Comparison of ENCODE assay signal across 8 cellular contexts in genomic region chr19:58183822-58184215, GRCh38. TPM values are rescaled to one million over a fixed set of nuclear protein-coding genes. Genes with fewer than 3 reads are reported as not detected.
A peak's percentile ranks its signal among the peaks of the same experiment; 100 is the strongest.
DNase-seq lines count a peak whose midpoint lies in the region; ATAC-seq and TF ChIP-seq lines count a peak whose summit lies in the region.

No MANE protein-coding gene starts in this region.

- H3K9me2 ChIP-seq in MM.1S (replicated peaks; ENCODE audit: insufficient read depth, low read length) = no peaks in the 10 kb centered on the region
- no peaks in the 10 kb centered on the region for H3K9me2 ChIP-seq in neural cell (ENCODE audit: insufficient read depth, low read length)

- TF ChIP-seq CTCF in MM.1S (IDR thresholded peaks at IDR 0.05; ENCODE audit: low read length) (no peak), neural cell (IDR thresholded peaks at IDR 0.05; ENCODE audit: poor library complexity, severe bottlenecking) (no peak)

- H4K20me1 ChIP-seq in MM.1S (ENCODE audit: insufficient read depth, low read length) (no peaks in the 10 kb centered on the region), neural cell (ENCODE audit: insufficient read depth) (no peaks in the 10 kb centered on the region)

- H3K36me3 ChIP-seq in CD8-positive, alpha-beta memory T cell (ENCODE audit: insufficient read depth, low read length) = peaks cover 22% of the 10 kb centered on the region
- no peaks in the 10 kb centered on the region for H3K36me3 ChIP-seq in MM.1S (replicated peaks; ENCODE audit: insufficient read depth, low read length)
- H3K36me3 ChIP-seq in neural cell (ENCODE audit: insufficient read depth, low read length) = peaks cover 28% of the 10 kb centered on the region

- H2AFZ ChIP-seq in MM.1S (ENCODE audit: low read length) (peak overlapping the region; percentile 93), neural cell (ENCODE audit: low read depth, low read length) (peak overlapping the region; percentile 99)

- H3K27ac ChIP-seq in CD8-positive, alpha-beta memory T cell (ENCODE audit: low read depth, low read length) = peak overlapping the region; percentile 98
- H3K27ac ChIP-seq in MM.1S (ENCODE audit: low read length) (no peak overlapping the region), neural cell (ENCODE audit: low read length) (peak overlapping the region; percentile 95)

- ATAC-seq in GM18520 (IDR thresholded peaks at IDR 0.05; ENCODE audit: unreplicated experiment) = no peak

- H3K4me2 ChIP-seq in MM.1S (ENCODE audit: low read depth, low read length) = peak overlapping the region; percentile 92; the same call in 1 of the 2 replicates
- H3K4me2 ChIP-seq in neural cell (ENCODE audit: low read length) = peak overlapping the region; percentile 54

- no peak for TF ChIP-seq EP300 in neural cell (conservative IDR thresholded peaks at IDR 0.05; ENCODE audit: poor library complexity, severe bottlenecking)

- H3K4me1 ChIP-seq in CD8-positive, alpha-beta memory T cell (ENCODE audit: insufficient read depth, low read length) = peaks cover 17% of the 10 kb centered on the region
- 0 out of 2 replicates have a peak, but pooled peaks cover 4% of the 10 kb centered on the region for H3K4me1 ChIP-seq in MM.1S (ENCODE audit: low read length)

- DNase-seq in CD8-positive, alpha-beta memory T cell = no peak
- DNase-seq in MM.1S (no peak), ureter (ENCODE audit: low spot score) (no peak), retina (no peak)
- no peak for DNase-seq in central memory CD4-positive, alpha-beta T cell

- H3K4me3 Mint-ChIP-seq in CD8-positive, alpha-beta memory T cell = peak overlapping the region; percentile 89 to 97 (median 91)
- peak overlapping the region; percentile 93 for H3K4me3 Mint-ChIP-seq in dendritic cell treated with granulocyte-macrophage colony-stimulating factor and Interleukin-4, amounts not matched to agents 40 ng/mL and 50 ng/mL, for 4 days

- POLR2A ChIA-PET in CD8-positive, alpha-beta memory T cell (lab: Charles Lee) = interaction anchor here (0.8 to 2.6 kb wide), 14 partner anchors 12 to 794 kb away, joined by 3 to 9 read pairs (median 6); partner anchors contain the start of genes ERVK3-1, ZBTB45, ZNF497 and ZNF544

- CTCF ChIA-PET in CD8-positive, alpha-beta memory T cell (lab: Charles Lee) = interaction anchor here (1.3 kb wide), 1 partner anchor 10 kb away, joined by 4 read pairs; no protein-coding TSS in a partner anchor

- H3K4me1 Mint-ChIP-seq in CD8-positive, alpha-beta memory T cell = peaks cover 20 to 38% (median 26%) of the 10 kb centered on the region in 3 donors
- peaks cover 22% of the 10 kb centered on the region for H3K4me1 Mint-ChIP-seq in dendritic cell treated with granulocyte-macrophage colony-stimulating factor and Interleukin-4, amounts not matched to agents 40 ng/mL and 50 ng/mL, for 4 days (ENCODE audit: low read depth)

- peak overlapping the region; percentile 100 for H3K4me3 ChIP-seq in CD8-positive, alpha-beta memory T cell (ENCODE audit: low read length)
- H3K4me3 ChIP-seq in MM.1S (ENCODE audit: low read length) (peak overlapping the region; percentile 100), neural cell (ENCODE audit: low read length) (peak overlapping the region; percentile 97)

- peaks cover 24 to 90% (median 86%) of the 10 kb centered on the region in 5 donors for H3K9me3 Mint-ChIP-seq in CD8-positive, alpha-beta memory T cell
- peaks cover 68% of the 10 kb centered on the region for H3K9me3 Mint-ChIP-seq in dendritic cell treated with granulocyte-macrophage colony-stimulating factor and Interleukin-4, amounts not matched to agents 40 ng/mL and 50 ng/mL, for 4 days

- H3K9ac ChIP-seq in MM.1S (ENCODE audit: low read length) (0 out of 2 replicates have a peak overlapping the region, but pooled peaks have one; percentile 85), neural cell (ENCODE audit: low read length) (peak overlapping the region; percentile 96)

- peaks cover 19 to 73% (median 66%) of the 10 kb centered on the region in 3 donors for H3K36me3 Mint-ChIP-seq in CD8-positive, alpha-beta memory T cell
- H3K36me3 Mint-ChIP-seq in dendritic cell treated with granulocyte-macrophage colony-stimulating factor and Interleukin-4, amounts not matched to agents 40 ng/mL and 50 ng/mL, for 4 days (ENCODE audit: low read depth) = peaks cover 95% of the 10 kb centered on the region

- H3K9me3 ChIP-seq in CD8-positive, alpha-beta memory T cell (ENCODE audit: low read length) = peaks cover 38% of the 10 kb centered on the region
- no peaks in the 10 kb centered on the region for H3K9me3 ChIP-seq in MM.1S (replicated peaks; ENCODE audit: insufficient read depth, low read length)
- peaks cover 52% of the 10 kb centered on the region for H3K9me3 ChIP-seq in neural cell (ENCODE audit: low read length)

- intact Hi-C loops in dendritic cell treated with granulocyte-macrophage colony-stimulating factor and Interleukin-4, amounts not matched to agents 40 ng/mL and 50 ng/mL, for 4 days (cut with micrococcal nuclease) = loop anchor here (1.0 to 5.0 kb wide), 3 partner anchors 93 to 197 kb away; partner anchors contain the start of genes ERVK3-1, ZNF8 and ZNF837

- no peak for TF ChIP-seq RAD21 in neural cell (conservative IDR thresholded peaks at IDR 0.05)

- H3K27me3 ChIP-seq in CD8-positive, alpha-beta memory T cell (ENCODE audit: insufficient read depth, low read length, poor library complexity, severe bottlenecking) = no peaks in the 10 kb centered on the region
- H3K27me3 ChIP-seq in MM.1S (replicated peaks; ENCODE audit: insufficient read depth, low read length) (no peaks in the 10 kb centered on the region), neural cell (ENCODE audit: insufficient read depth, low read depth, low read length) (no peaks in the 10 kb centered on the region)

- H3K27ac Mint-ChIP-seq in CD8-positive, alpha-beta memory T cell = peak overlapping the region; percentile 83 to 100 (median 98)
- peak overlapping the region; percentile 100 for H3K27ac Mint-ChIP-seq in dendritic cell treated with granulocyte-macrophage colony-stimulating factor and Interleukin-4, amounts not matched to agents 40 ng/mL and 50 ng/mL, for 4 days

- peaks cover 0 to 8% of the 10 kb centered on the region in 2 donors for H3K27me3 Mint-ChIP-seq in CD8-positive, alpha-beta memory T cell
- no peaks in the 10 kb centered on the region for H3K27me3 Mint-ChIP-seq in dendritic cell treated with granulocyte-macrophage colony-stimulating factor and Interleukin-4, amounts not matched to agents 40 ng/mL and 50 ng/mL, for 4 days

- H3K79me2 ChIP-seq in MM.1S (ENCODE audit: low read length) = no peaks in the 10 kb centered on the region
- peaks cover 17% of the 10 kb centered on the region for H3K79me2 ChIP-seq in neural cell (replicated peaks; ENCODE audit: insufficient read depth, low read length)

- H3F3A ChIP-seq in MM.1S (ENCODE audit: insufficient read depth, low read length) = peaks cover 3% of the 10 kb centered on the region; the same call in 1 of the 2 replicates
- H3F3A ChIP-seq in neural cell (ENCODE audit: insufficient read depth, low read length, poor library complexity, severe bottlenecking) = no peaks in the 10 kb centered on the region

TF ChIP-seq in neural cell, 6 proteins besides CTCF, POLR2A, EP300 and RAD21:
- TF ChIP-seq POLR2AphosphoS5 (IDR thresholded peaks at IDR 0.05) = no peak
- no peak for TF ChIP-seq SMC3 (conservative IDR thresholded peaks at IDR 0.05; ENCODE audit: poor library complexity)
- no peak for TF ChIP-seq MXI1 (conservative IDR thresholded peaks at IDR 0.05; ENCODE audit: poor library complexity, severe bottlenecking)
- TF ChIP-seq TAF1 (IDR thresholded peaks at IDR 0.05; ENCODE audit: low read depth) = no peak
- no peak for TF ChIP-seq EZH2 (IDR thresholded peaks at IDR 0.05; ENCODE audit: borderline replicate concordance, insufficient read depth, low read length, poor library complexity, severe bottlenecking)
- no peak for TF ChIP-seq REST (IDR thresholded peaks at IDR 0.05; ENCODE audit: borderline replicate concordance)
TF ChIP-seq in neural cell: peak in this region for 0.

RNA-seq across cellular contexts. Expression of gene ZNF274, which starts 1.0 kb away (rescaled TPM):
- 10 to 100 TPM; 23.4 to 25.9 TPM for total RNA-seq in CD8-positive, alpha-beta memory T cell
- 32.0 TPM for polyA plus RNA-seq in CD8-positive, alpha-beta memory T cell
- polyA plus RNA-seq in neural cell = 46.4 and 47.2 TPM in 2 replicates
- 57.5 and 67.4 TPM in 2 replicates for polyA minus RNA-seq in neural cell
- 29.7 TPM for total RNA-seq in ureter

RNA-seq across cellular contexts. Expression of gene ZNF329, which starts 33.2 kb away (rescaled TPM):
- total RNA-seq in CD8-positive, alpha-beta memory T cell = 1 to 10 TPM; 8.7 to 9.1 TPM
- polyA plus RNA-seq in CD8-positive, alpha-beta memory T cell = 10.3 TPM
- polyA plus RNA-seq in neural cell = 20.3 and 20.6 TPM in 2 replicates
- 48.4 and 49.7 TPM in 2 replicates for polyA minus RNA-seq in neural cell
- 14.8 TPM for total RNA-seq in ureter

RNA-seq across cellular contexts. Expression of gene ZNF544, which starts 44.9 kb away (rescaled TPM):
- 10 to 100 TPM; 51.8 to 56.8 TPM for total RNA-seq in CD8-positive, alpha-beta memory T cell
- 29.2 TPM for polyA plus RNA-seq in CD8-positive, alpha-beta memory T cell
- 22.7 and 50.1 TPM in 2 replicates for polyA plus RNA-seq in neural cell
- polyA minus RNA-seq in neural cell = 32.6 and 35.1 TPM in 2 replicates
- 46.4 TPM for total RNA-seq in ureter
